23 cellular contexts compared by ENCODE assay signal in the genomic region with DNA sequence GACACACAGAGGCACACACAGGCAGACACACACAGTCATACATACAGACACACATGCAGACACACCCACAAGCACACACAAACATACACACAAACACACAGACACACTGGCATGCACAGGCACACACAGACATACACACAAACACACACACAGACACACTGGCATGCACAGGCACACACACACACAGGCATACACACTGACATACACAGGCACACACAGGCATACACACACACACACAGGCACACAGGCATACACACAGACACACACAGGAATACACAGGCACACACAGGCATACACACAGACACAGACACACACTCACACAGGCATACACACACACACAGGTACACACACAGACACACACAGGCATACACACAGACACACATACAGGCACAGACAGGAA.
"Had no signal": no experiment of that assay in that cellular context is flagged by ENCODE, and none has a peak within 500 bp of the region (broad histone marks: within the 10 kb centered on the region; RNA-seq: fewer than 3 reads in every experiment).

No MANE protein-coding gene starts in this region.

- H3K9me3 ChIP-seq: testis had no signal

- H3K9ac ChIP-seq: neural progenitor cell had no signal

- H3K4me2 ChIP-seq: hepatocyte, neural progenitor cell had no signal

- H3K27ac ChIP-seq: dorsolateral prefrontal cortex, hepatocyte, neural progenitor cell, psoas muscle, spleen, testis, tibial nerve had no signal

- H3K27me3 ChIP-seq: hepatocyte, neural progenitor cell, spleen, testis, tibial nerve had no signal

- H2AFZ ChIP-seq: hepatocyte, neural progenitor cell had no signal

- H3K4me3 ChIP-seq: dorsolateral prefrontal cortex, hepatocyte, lung, neural progenitor cell, psoas muscle, spleen, testis, tibial nerve had no signal

- H3K79me2 ChIP-seq: hepatocyte had no signal

- DNase-seq: cortex of kidney; dorsolateral prefrontal cortex; effector CD8-positive, alpha-beta T cell; foreskin melanocyte; head of caudate nucleus; left colon; left ventricle myocardium superior; mesenchymal stem cell; midbrain; psoas muscle; retina; spleen; stimulated activated CD4-positive, alpha-beta T cell treated with anti-CD3 and anti-CD28 coated beads, Interleukin-15, amount 100 ng/mL, for 24 hours; stimulated activated CD4-positive, alpha-beta T cell treated with anti-CD3 and anti-CD28 coated beads, Interleukin-1b, Interleukin-23, amount 100 ng/mL, for 48 hours; stimulated activated CD4-positive, alpha-beta T cell treated with anti-CD3 and anti-CD28 coated beads, Interleukin-4, amount 100 ng/mL, for 24 hours; stimulated activated naive CD8-positive, alpha-beta T cell treated with anti-CD3 and anti-CD28 coated beads, Interleukin-15, amount 100 ng/mL, for 72 hours; testis had no signal

- H3K36me3 ChIP-seq: neural progenitor cell, spleen, tibial nerve had no signal

- H3K4me1 ChIP-seq: neural progenitor cell, psoas muscle, spleen, testis, tibial nerve had no signal

- ATAC-seq: left colon; left ventricle myocardium superior; psoas muscle; sciatic nerve; stimulated activated memory B cell treated with anti-CD40 and anti-IgM and Interleukin-4, amounts not matched to agents 10 μg/mL and 1 μg/mL and 100 μg/mL, for 72 hours; stimulated activated naive CD8-positive, alpha-beta T cell treated with anti-CD3 and anti-CD28 coated beads, Interleukin-15, amount 100 ng/mL, for 72 hours had no signal
